Comparison of ENCODE assay signal across 21 cellular contexts in the genomic region with DNA sequence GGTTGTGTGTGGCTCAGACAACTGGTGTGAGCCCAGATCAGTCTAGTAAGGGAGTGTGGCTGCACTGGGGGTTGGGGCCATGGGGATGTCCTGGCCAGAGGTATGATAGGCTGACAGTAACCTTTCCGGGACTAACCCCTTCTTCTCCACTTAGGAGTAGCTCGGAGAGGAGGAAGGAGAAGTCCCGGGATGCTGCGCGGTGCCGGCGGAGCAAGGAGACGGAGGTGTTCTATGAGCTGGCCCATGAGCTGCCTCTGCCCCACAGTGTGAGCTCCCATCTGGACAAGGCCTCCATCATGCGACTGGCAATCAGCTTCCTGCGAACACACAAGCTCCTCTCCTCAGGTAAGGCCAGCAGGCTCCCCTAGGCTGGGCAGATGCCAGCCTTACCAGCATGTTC.
"Had no signal": no experiment of that assay in that cellular context is flagged by ENCODE, and none has a peak within 500 bp of the region (broad histone marks: within the 10 kb centered on the region; RNA-seq: fewer than 3 reads in every experiment).

No MANE protein-coding gene starts in this region.

- H3K9me3 Mint-ChIP-seq: activated B cell treated with CpG ODN at 0.5 μM for 24 hours; activated CD4-positive, alpha-beta memory T cell treated with anti-CD3 and anti-CD28 coated beads for 36 hours; activated naive CD8-positive, alpha-beta T cell treated with anti-CD3 and anti-CD28 coated beads for 36 hours; dendritic cell treated with granulocyte-macrophage colony-stimulating factor and Interleukin-4, amounts not matched to agents 40 ng/mL and 50 ng/mL, for 4 days; naive B cell; neural crest cell; T-helper 1 cell treated with Interleukin-12 subunit alpha and Interleukin-12 subunit beta and Interleukin-4 antibody, amounts not matched to agents 30 μg/mL and 1 μg/mL, for 36 hours had no signal

- H3K4me3 ChIP-seq: sigmoid colon, smooth muscle cell, thoracic aorta had no signal

- H3K27me3 ChIP-seq: sigmoid colon had no signal

- H3K36me3 Mint-ChIP-seq: activated naive CD8-positive, alpha-beta T cell treated with anti-CD3 and anti-CD28 coated beads for 36 hours; naive B cell had no signal

- H3K4me2 ChIP-seq: smooth muscle cell had no signal

- DNase-seq: activated B cell treated with CpG ODN at 0.5 μM for 24 hours; activated CD4-positive, alpha-beta memory T cell treated with anti-CD3 and anti-CD28 coated beads for 36 hours; activated CD4-positive, alpha-beta T cell treated with anti-CD3 and anti-CD28 coated beads for 36 hours; activated naive CD4-positive, alpha-beta T cell treated with Interleukin-2 at 50 U/mL for 16 hours; activated naive CD8-positive, alpha-beta T cell treated with anti-CD3 and anti-CD28 coated beads for 36 hours; activated T-cell treated with anti-CD3 and anti-CD28 coated beads, Interleukin-2, amount 50 U/mL, for 48 hours; amygdala; effector CD4-positive, alpha-beta T cell; foreskin fibroblast; hypothalamus; naive B cell; occipital lobe; sigmoid colon; stimulated activated CD4-positive, alpha-beta T cell treated with anti-CD3 and anti-CD28 coated beads, Interleukin-15, amount 100 ng/mL, for 24 hours; stimulated activated CD8-positive, alpha-beta memory T cell treated with anti-CD3 and anti-CD28 coated beads, Interleukin-4, amount 100 ng/mL, for 48 hours; stimulated activated naive CD4-positive, alpha-beta T cell had no signal

- H3K9me3 ChIP-seq: sigmoid colon, thoracic aorta had no signal

- H3K27ac ChIP-seq: sigmoid colon, thoracic aorta had no signal

- H3K27ac Mint-ChIP-seq: activated B cell treated with CpG ODN at 0.5 μM for 24 hours; activated CD4-positive, alpha-beta memory T cell treated with anti-CD3 and anti-CD28 coated beads for 36 hours; activated CD4-positive, alpha-beta T cell treated with anti-CD3 and anti-CD28 coated beads for 36 hours; activated naive CD8-positive, alpha-beta T cell treated with anti-CD3 and anti-CD28 coated beads for 36 hours; dendritic cell treated with granulocyte-macrophage colony-stimulating factor and Interleukin-4, amounts not matched to agents 40 ng/mL and 50 ng/mL, for 4 days; naive B cell; T-helper 1 cell treated with Interleukin-12 subunit alpha and Interleukin-12 subunit beta and Interleukin-4 antibody, amounts not matched to agents 30 μg/mL and 1 μg/mL, for 36 hours had no signal

- H3K27me3 Mint-ChIP-seq: activated CD4-positive, alpha-beta memory T cell treated with anti-CD3 and anti-CD28 coated beads for 36 hours; activated CD4-positive, alpha-beta T cell treated with anti-CD3 and anti-CD28 coated beads for 36 hours; dendritic cell treated with granulocyte-macrophage colony-stimulating factor and Interleukin-4, amounts not matched to agents 40 ng/mL and 50 ng/mL, for 4 days had no signal

- H3K4me3 Mint-ChIP-seq: activated B cell treated with CpG ODN at 0.5 μM for 24 hours; activated CD4-positive, alpha-beta memory T cell treated with anti-CD3 and anti-CD28 coated beads for 36 hours; activated CD4-positive, alpha-beta T cell treated with anti-CD3 and anti-CD28 coated beads for 36 hours; activated naive CD8-positive, alpha-beta T cell treated with anti-CD3 and anti-CD28 coated beads for 36 hours; dendritic cell treated with granulocyte-macrophage colony-stimulating factor and Interleukin-4, amounts not matched to agents 40 ng/mL and 50 ng/mL, for 4 days; naive B cell; neural crest cell; T-helper 1 cell treated with Interleukin-12 subunit alpha and Interleukin-12 subunit beta and Interleukin-4 antibody, amounts not matched to agents 30 μg/mL and 1 μg/mL, for 36 hours had no signal

- ATAC-seq: activated CD4-positive, alpha-beta T cell treated with anti-CD3 and anti-CD28 coated beads for 36 hours had no signal
